ENCODE assay signal across 21 cellular contexts in genomic region chr1:218636548-218636947, GRCh38.
"Had no signal": no experiment of that assay in that cellular context is flagged by ENCODE, and none has a peak within 500 bp of the region (broad histone marks: within the 10 kb centered on the region; RNA-seq: fewer than 3 reads in every experiment).

No MANE protein-coding gene starts in this region.

- H3K36me3 ChIP-seq: adrenal gland, MG63 had no signal

- H3K4me1 ChIP-seq: adrenal gland had no signal

- H3K27ac Mint-ChIP-seq: activated CD8-positive, alpha-beta T cell treated with anti-CD3 and anti-CD28 coated beads for 36 hours; activated naive CD8-positive, alpha-beta T cell treated with anti-CD3 and anti-CD28 coated beads, Interleukin-2, amount 10 ng/mL, durations not matched to agents 7 days and 5 days; T-helper 1 cell treated with Interleukin-12 subunit alpha and Interleukin-12 subunit beta and Interleukin-4 antibody, amounts not matched to agents 30 μg/mL and 1 μg/mL, for 36 hours had no signal

- H3K9me3 ChIP-seq: adrenal gland, MG63 had no signal

- H3K27me3 ChIP-seq: adrenal gland, MG63 had no signal

- H3K4me3 ChIP-seq: adrenal gland, MG63 had no signal

- DNase-seq: activated CD4-positive, alpha-beta T cell treated with anti-CD3 and anti-CD28 coated beads for 4 hours; activated CD8-positive, alpha-beta memory T cell treated with anti-CD3 and anti-CD28 coated beads, Interleukin-2, amount 50 U/mL, for 48 hours; activated CD8-positive, alpha-beta T cell treated with anti-CD3 and anti-CD28 coated beads for 36 hours; activated naive CD4-positive, alpha-beta T cell treated with anti-CD3 and anti-CD28 coated beads, Interleukin-2, amount 50 U/mL, for 16 hours; activated naive CD8-positive, alpha-beta T cell treated with anti-CD3 and anti-CD28 coated beads, Interleukin-2, amount 10 ng/mL, durations not matched to agents 7 days and 5 days; activated T-cell treated with anti-CD3 and anti-CD28 coated beads, Interleukin-2, amount 50 U/mL, for 1 hour; adrenal gland; aorta; MG63; MV-4-11; NCI-H1105 treated with DMSO at 0.1 percent for 48 hours; NCI-H1436 treated with DMSO at 0.1 percent for 48 hours; NCI-H187 treated with DMSO at 0.1 percent for 48 hours; NCI-H2171; NCI-H226; NCI-H526 treated with DMSO at 0.1 percent for 48 hours; NCI-H82; NK-92 treated with Interleukin-12 subunit alpha and Interleukin-12 subunit beta, amount 100 ng/mL, for 24 hours; SHP77 treated with DMSO at 0.1 percent for 48 hours had no signal

- H3K4me3 Mint-ChIP-seq: activated CD8-positive, alpha-beta T cell treated with anti-CD3 and anti-CD28 coated beads for 36 hours; activated naive CD8-positive, alpha-beta T cell treated with anti-CD3 and anti-CD28 coated beads, Interleukin-2, amount 10 ng/mL, durations not matched to agents 7 days and 5 days; T-helper 1 cell treated with Interleukin-12 subunit alpha and Interleukin-12 subunit beta and Interleukin-4 antibody, amounts not matched to agents 30 μg/mL and 1 μg/mL, for 36 hours had no signal

- ATAC-seq: activated CD4-positive, CD25-positive, alpha-beta regulatory T cell treated with anti-CD3 and anti-CD28 coated beads, Interleukin-2, amount 50 U/mL, for 24 hours; activated CD8-positive, alpha-beta T cell treated with anti-CD3 and anti-CD28 coated beads for 36 hours had no signal

- H3K27ac ChIP-seq: adrenal gland had no signal

- H3K36me3 Mint-ChIP-seq: activated naive CD8-positive, alpha-beta T cell treated with anti-CD3 and anti-CD28 coated beads, Interleukin-2, amount 10 ng/mL, durations not matched to agents 7 days and 5 days had no signal

- H3K4me1 Mint-ChIP-seq: activated naive CD8-positive, alpha-beta T cell treated with anti-CD3 and anti-CD28 coated beads, Interleukin-2, amount 10 ng/mL, durations not matched to agents 7 days and 5 days had no signal
